ENCODE assay signal across 12 cellular contexts in genomic region chr3:150062492-150062891, GRCh38.
DNase-seq lines count a peak whose midpoint lies in the region; ATAC-seq, FAIRE-seq and TF ChIP-seq lines count a peak whose summit lies in the region.
"Had no signal": no experiment of that assay in that cellular context is flagged by ENCODE, and none has a peak within 500 bp of the region (broad histone marks: within the 10 kb centered on the region; RNA-seq: fewer than 3 reads in every experiment).

No MANE protein-coding gene starts in this region.

- H3K36me3 Mint-ChIP-seq in neural crest cell (ENCODE audit: low read depth), result no peaks in the 10 kb centered on the region
- no peaks in the 10 kb centered on the region for H3K36me3 Mint-ChIP-seq in stimulated activated naive B cell treated with anti-CD40 and anti-IgM and Interleukin-4, amounts not matched to agents 10 μg/mL and 1 μg/mL and 100 μg/mL, for 72 hours

- H3K27me3 ChIP-seq in PC-9 (ENCODE audit: insufficient read depth, low read depth), result no peaks in the 10 kb centered on the region; the same call in 1 of the 2 replicates
- H3K27me3 ChIP-seq: BE2C had no signal

- POLR2A ChIA-PET in A549 (lab: Yijun Ruan, JAX), result no interaction called here
- POLR2A ChIA-PET in PC-9 (lab: Charles Lee; ENCODE audit: unreplicated experiment), result no interaction called here
- POLR2A ChIA-PET in OCI-LY7 (lab: Charles Lee), result no interaction called here

- no peaks in the 10 kb centered on the region for H4K20me1 ChIP-seq in PC-9 (ENCODE audit: insufficient read depth)
- no peaks in the 10 kb centered on the region for H4K20me1 ChIP-seq in OCI-LY7 (ENCODE audit: insufficient read depth, low read length)

- H3K9me3 Mint-ChIP-seq in neural crest cell, result no peaks in the 10 kb centered on the region
- no peaks in the 10 kb centered on the region for H3K9me3 Mint-ChIP-seq in stimulated activated naive B cell treated with anti-CD40 and anti-IgM and Interleukin-4, amounts not matched to agents 10 μg/mL and 1 μg/mL and 100 μg/mL, for 72 hours

- H3K4me2 ChIP-seq in A549 (peak overlapping the region; percentile 16; the same call in 1 of the 3 replicates), PC-9 (peak overlapping the region; percentile 31; the same call in 1 of the 2 replicates), OCI-LY7 (ENCODE audit: low read length) (no peak overlapping the region)

- no peak overlapping the region for H3K4me3 Mint-ChIP-seq in neural crest cell
- H3K4me3 Mint-ChIP-seq in stimulated activated naive B cell treated with anti-CD40 and anti-IgM and Interleukin-4, amounts not matched to agents 10 μg/mL and 1 μg/mL and 100 μg/mL, for 72 hours, result no peak overlapping the region
- H3K4me3 Mint-ChIP-seq: activated CD4-positive, alpha-beta T cell treated with anti-CD3 and anti-CD28 coated beads for 36 hours had no signal

- H3K27ac Mint-ChIP-seq in neural crest cell (ENCODE audit: unreplicated experiment), result peak overlapping the region; percentile 63
- no peak overlapping the region for H3K27ac Mint-ChIP-seq in stimulated activated naive B cell treated with anti-CD40 and anti-IgM and Interleukin-4, amounts not matched to agents 10 μg/mL and 1 μg/mL and 100 μg/mL, for 72 hours
- H3K27ac Mint-ChIP-seq: activated CD4-positive, alpha-beta T cell treated with anti-CD3 and anti-CD28 coated beads for 36 hours had no signal

- H3K79me2 ChIP-seq in PC-9 (ENCODE audit: low read depth) (no peaks in the 10 kb centered on the region), OCI-LY7 (ENCODE audit: insufficient read depth, low read depth, low read length) (no peaks in the 10 kb centered on the region)

- H3K36me3 ChIP-seq in PC-9 (ENCODE audit: low read depth), result no peaks in the 10 kb centered on the region
- no peaks in the 10 kb centered on the region for H3K36me3 ChIP-seq in OCI-LY7 (ENCODE audit: insufficient read depth, low read length)
- H3K36me3 ChIP-seq: BE2C had no signal

- no peak for DNase-seq in A549 (ENCODE audit: low read depth in 1 of 2, low spot score in 1 of 2)
- no peak for DNase-seq in PC-9
- peak; percentile 90 for DNase-seq in fibroblast of gingiva (ENCODE audit: low read depth)
- DNase-seq in neural crest cell (ENCODE audit: low read depth, low spot score), result no peak
- no peak for DNase-seq in stimulated activated naive B cell treated with anti-CD40 and anti-IgM and Interleukin-4, amounts not matched to agents 10 μg/mL and 1 μg/mL and 100 μg/mL, for 72 hours
- no peak for DNase-seq in NCI-H524 treated with DMSO at 0.1 percent for 48 hours (lab: John Stamatoyannopoulos, UW)
- no peak for DNase-seq in OCI-LY7 (ENCODE audit: low spot score)
- DNase-seq in ureter (ENCODE audit: low spot score), result no peak
- DNase-seq: activated CD4-positive, alpha-beta T cell treated with anti-CD3 and anti-CD28 coated beads for 36 hours; BE2C; NCI-H526 had no signal

- H3K27me3 Mint-ChIP-seq in neural crest cell (ENCODE audit: low read depth), result no peaks in the 10 kb centered on the region
- H3K27me3 Mint-ChIP-seq in stimulated activated naive B cell treated with anti-CD40 and anti-IgM and Interleukin-4, amounts not matched to agents 10 μg/mL and 1 μg/mL and 100 μg/mL, for 72 hours, result peaks cover 6 to 13% of the 10 kb centered on the region in 2 donors

- no peak overlapping the region for H3K4me3 ChIP-seq in A549
- H3K4me3 ChIP-seq in PC-9, result no peak overlapping the region
- H3K4me3 ChIP-seq in OCI-LY7 (ENCODE audit: low read depth, low read length, poor library complexity, severe bottlenecking), result no peak overlapping the region

- 47% methylated on average over 6 of the region's 6 CpGs for WGBS in A549 (ENCODE audit: missing lambda C conversion rate)

- TF ChIP-seq CTCF in A549 (IDR thresholded peaks at IDR 0.05) (no peak), PC-9 (conservative IDR thresholded peaks at IDR 0.05) (no peak), neural crest cell (conservative IDR thresholded peaks at IDR 0.05) (no peak), OCI-LY7 (conservative IDR thresholded peaks at IDR 0.05; ENCODE audit: low read length) (no peak)

- no peak overlapping the region for H2AFZ ChIP-seq in PC-9
- no peak overlapping the region for H2AFZ ChIP-seq in OCI-LY7 (ENCODE audit: low read length)

- CTCF ChIA-PET in A549 (lab: Yijun Ruan, JAX) (no interaction called here), PC-9 (lab: Charles Lee) (no interaction called here), OCI-LY7 (lab: Charles Lee; ENCODE audit: unreplicated experiment) (no interaction called here)

- TF ChIP-seq EP300 in A549 (IDR thresholded peaks at IDR 0.05), result no peak

- FAIRE-seq in A549 (lab: Jason Lieb, UNC), result no peak
- FAIRE-seq: colon had no signal

- H3K9me3 ChIP-seq in A549 (no peaks in the 10 kb centered on the region), PC-9 (ENCODE audit: insufficient read depth, low read depth) (no peaks in the 10 kb centered on the region), OCI-LY7 (ENCODE audit: low read length) (no peaks in the 10 kb centered on the region)
- H3K9me3 ChIP-seq: BE2C had no signal

- ATAC-seq in A549, result peak in 1 of 2 experiments; percentile 57; a peak in 3 of 6 replicates
- no peak for ATAC-seq in stimulated activated naive B cell treated with anti-CD40 and anti-IgM and Interleukin-4, amounts not matched to agents 10 μg/mL and 1 μg/mL and 100 μg/mL, for 72 hours (replicated peaks)
- ATAC-seq: activated CD4-positive, alpha-beta T cell treated with anti-CD3 and anti-CD28 coated beads for 36 hours had no signal

- BruUV-seq in PC-9 (replicated peaks; lab: Mats Ljungman, UMichigan) (no TSS peak), OCI-LY7 (replicated peaks; lab: Mats Ljungman, UMichigan) (no TSS peak)

- H3K4me1 Mint-ChIP-seq in neural crest cell, result peaks cover 20% of the 10 kb centered on the region
- H3K4me1 Mint-ChIP-seq in stimulated activated naive B cell treated with anti-CD40 and anti-IgM and Interleukin-4, amounts not matched to agents 10 μg/mL and 1 μg/mL and 100 μg/mL, for 72 hours, result no peaks in the 10 kb centered on the region
- H3K4me1 Mint-ChIP-seq: activated CD4-positive, alpha-beta T cell treated with anti-CD3 and anti-CD28 coated beads for 36 hours had no signal

- no peak for TF ChIP-seq RAD21 in A549 (conservative IDR thresholded peaks at IDR 0.05 in 1 of 2, IDR thresholded peaks at IDR 0.05 in 1 of 2)

- intact Hi-C loops in PC-9 (cut with micrococcal nuclease; ENCODE audit: unreplicated experiment), result no loop called here
- intact Hi-C loops in OCI-LY7 (cut with micrococcal nuclease; ENCODE audit: unreplicated experiment), result no loop called here

- peaks cover 4% of the 10 kb centered on the region; the same call in 1 of the 2 replicates for H3F3A ChIP-seq in PC-9 (ENCODE audit: insufficient read depth, low read depth)

- H3K9me2 ChIP-seq in PC-9 (ENCODE audit: insufficient read depth) (no peaks in the 10 kb centered on the region), OCI-LY7 (ENCODE audit: insufficient read depth, low read length) (no peaks in the 10 kb centered on the region)

- no peak overlapping the region for H3K27ac ChIP-seq in A549
- H3K27ac ChIP-seq in PC-9, result no peak overlapping the region
- H3K27ac ChIP-seq in OCI-LY7 (ENCODE audit: low read depth, low read length, poor library complexity, severe bottlenecking), result no peak overlapping the region

- TF ChIP-seq POLR2A in A549 (IDR thresholded peaks at IDR 0.05; ENCODE audit: low read length), result no peak

- H3K4me1 ChIP-seq in A549, result no peaks in the 10 kb centered on the region
- no peaks in the 10 kb centered on the region for H3K4me1 ChIP-seq in PC-9 (replicated peaks; ENCODE audit: insufficient read depth)
- no peaks in the 10 kb centered on the region for H3K4me1 ChIP-seq in OCI-LY7 (ENCODE audit: insufficient read depth, low read length, poor library complexity, severe bottlenecking)
- H3K4me1 ChIP-seq: BE2C had no signal

TF ChIP-seq in A549, 52 proteins besides CTCF, POLR2A, EP300 and RAD21 (continues in another document):
- TF ChIP-seq ZC3H11A (IDR thresholded peaks at IDR 0.05) (no peak), ZNF302 (CRISPR knock-in tag; IDR thresholded peaks at IDR 0.05) (no peak), EHF (CRISPR knock-in tag; IDR thresholded peaks at IDR 0.05) (no peak), HDAC2 (IDR thresholded peaks at IDR 0.05) (no peak), HMGXB4 (CRISPR knock-in tag; IDR thresholded peaks at IDR 0.05; ENCODE audit: borderline replicate concordance) (no peak), PBX3 (IDR thresholded peaks at IDR 0.05) (no peak), FOSB (CRISPR knock-in tag; IDR thresholded peaks at IDR 0.05) (no peak), HOXB5 (CRISPR knock-in tag; IDR thresholded peaks at IDR 0.05) (no peak), HOXB13 (CRISPR knock-in tag; IDR thresholded peaks at IDR 0.05; ENCODE audit: low read depth) (no peak), NPAS2 (CRISPR knock-in tag; IDR thresholded peaks at IDR 0.05; ENCODE audit: borderline replicate concordance) (no peak), ESRRA (IDR thresholded peaks at IDR 0.05; ENCODE audit: borderline replicate concordance, low read length) (no peak), FOXS1 (CRISPR knock-in tag; IDR thresholded peaks at IDR 0.05) (no peak), KDM5A (IDR thresholded peaks at IDR 0.05) (no peak)
